Comparison of ENCODE assay signal across 1 cellular context in the genomic region with DNA sequence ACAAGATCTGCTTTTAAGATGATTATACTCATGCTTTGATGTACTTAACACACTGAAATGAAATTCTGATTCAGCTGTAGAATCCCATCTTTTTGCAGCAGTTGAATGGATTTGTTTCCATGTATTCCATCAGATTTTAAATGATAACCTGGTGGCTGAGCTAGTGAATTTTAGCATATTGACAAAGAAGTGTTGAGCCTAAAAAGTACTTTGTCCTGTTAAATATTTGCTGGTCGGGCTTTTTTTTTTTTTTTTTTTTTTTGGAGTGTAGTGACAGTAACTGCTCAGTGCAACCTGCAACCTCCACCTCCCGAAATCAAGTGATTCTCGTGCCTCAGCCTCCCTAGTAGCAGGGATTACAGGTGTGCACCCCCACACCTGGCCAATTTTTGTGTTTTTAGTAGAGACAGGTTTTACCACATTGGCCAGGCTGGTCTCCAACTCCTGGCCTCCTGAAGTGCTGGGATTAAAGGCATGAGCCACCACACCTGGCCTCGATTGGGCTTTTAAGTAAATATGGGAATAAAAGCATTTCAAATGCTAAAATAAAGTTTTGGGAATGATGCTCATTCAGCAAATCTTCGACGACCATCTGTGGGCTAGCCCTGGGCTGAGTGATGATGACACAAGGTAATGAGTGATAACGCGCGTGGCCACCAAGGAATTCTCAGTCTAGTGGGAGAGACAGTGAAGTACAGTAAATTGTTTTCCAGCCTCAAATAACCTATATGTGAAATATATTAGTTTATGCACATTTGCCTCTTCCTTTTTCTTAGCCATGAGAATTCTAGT.
TF ChIP-seq lines count a peak whose summit lies in the region.

No MANE protein-coding gene starts in this region.

TF ChIP-seq in HepG2, 621 proteins besides CTCF, POLR2A, EP300 and RAD21:
- TF ChIP-seq NFYC (CRISPR knock-in tag; IDR thresholded peaks at IDR 0.05) (no peak), ASH2L (IDR thresholded peaks at IDR 0.05; ENCODE audit: insufficient read length, low read depth, low read length) (peak; percentile 10), ZNF839 (CRISPR knock-in tag; IDR thresholded peaks at IDR 0.05; ENCODE audit: borderline replicate concordance) (no peak), CSRNP1 (CRISPR knock-in tag; IDR thresholded peaks at IDR 0.05) (no peak), FOXP1 (IDR thresholded peaks at IDR 0.05) (no peak), FOXP1 (CRISPR knock-in tag; IDR thresholded peaks at IDR 0.05) (no peak), PHF8 (CRISPR knock-in tag; IDR thresholded peaks at IDR 0.05) (no peak), ZNF770 (CRISPR knock-in tag; IDR thresholded peaks at IDR 0.05) (peak; percentile 87), BRCA1 (CRISPR knock-in tag; IDR thresholded peaks at IDR 0.05) (no peak), ZNF362 (CRISPR knock-in tag; IDR thresholded peaks at IDR 0.05; ENCODE audit: borderline replicate concordance) (peak; percentile 56; the same call in 1 of the 2 replicates), ZNF460 (CRISPR knock-in tag; IDR thresholded peaks at IDR 0.05; ENCODE audit: borderline replicate concordance) (peak; percentile 77; the same call in 1 of the 2 replicates), ZNF629 (CRISPR knock-in tag; conservative IDR thresholded peaks at IDR 0.05) (no peak), ZMYM3 (CRISPR knock-in tag; IDR thresholded peaks at IDR 0.05) (peak; percentile 67), ZNF431 (CRISPR knock-in tag; IDR thresholded peaks at IDR 0.05; ENCODE audit: borderline replicate concordance, low read depth) (no peak), ZNF263 (CRISPR knock-in tag; IDR thresholded peaks at IDR 0.05) (no peak)
- TF ChIP-seq, protein P1, sequence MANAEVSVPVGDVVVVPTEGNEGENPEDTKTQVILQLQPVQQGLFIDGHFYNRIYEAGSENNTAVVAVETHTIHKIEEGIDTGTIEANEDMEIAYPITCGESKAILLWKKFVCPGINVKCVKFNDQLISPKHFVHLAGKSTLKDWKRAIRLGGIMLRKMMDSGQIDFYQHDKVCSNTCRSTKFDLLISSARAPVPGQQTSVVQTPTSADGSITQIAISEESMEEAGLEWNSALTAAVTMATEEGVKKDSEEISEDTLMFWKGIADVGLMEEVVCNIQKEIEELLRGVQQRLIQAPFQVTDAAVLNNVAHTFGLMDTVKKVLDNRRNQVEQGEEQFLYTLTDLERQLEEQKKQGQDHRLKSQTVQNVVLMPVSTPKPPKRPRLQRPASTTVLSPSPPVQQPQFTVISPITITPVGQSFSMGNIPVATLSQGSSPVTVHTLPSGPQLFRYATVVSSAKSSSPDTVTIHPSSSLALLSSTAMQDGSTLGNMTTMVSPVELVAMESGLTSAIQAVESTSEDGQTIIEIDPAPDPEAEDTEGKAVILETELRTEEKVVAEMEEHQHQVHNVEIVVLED (CRISPR knock-in tag; IDR thresholded peaks at IDR 0.05; ENCODE audit: borderline replicate concordance), result 0 out of 2 replicates have a peak, but pooled peaks have one; percentile 30
- TF ChIP-seq, protein P2, sequence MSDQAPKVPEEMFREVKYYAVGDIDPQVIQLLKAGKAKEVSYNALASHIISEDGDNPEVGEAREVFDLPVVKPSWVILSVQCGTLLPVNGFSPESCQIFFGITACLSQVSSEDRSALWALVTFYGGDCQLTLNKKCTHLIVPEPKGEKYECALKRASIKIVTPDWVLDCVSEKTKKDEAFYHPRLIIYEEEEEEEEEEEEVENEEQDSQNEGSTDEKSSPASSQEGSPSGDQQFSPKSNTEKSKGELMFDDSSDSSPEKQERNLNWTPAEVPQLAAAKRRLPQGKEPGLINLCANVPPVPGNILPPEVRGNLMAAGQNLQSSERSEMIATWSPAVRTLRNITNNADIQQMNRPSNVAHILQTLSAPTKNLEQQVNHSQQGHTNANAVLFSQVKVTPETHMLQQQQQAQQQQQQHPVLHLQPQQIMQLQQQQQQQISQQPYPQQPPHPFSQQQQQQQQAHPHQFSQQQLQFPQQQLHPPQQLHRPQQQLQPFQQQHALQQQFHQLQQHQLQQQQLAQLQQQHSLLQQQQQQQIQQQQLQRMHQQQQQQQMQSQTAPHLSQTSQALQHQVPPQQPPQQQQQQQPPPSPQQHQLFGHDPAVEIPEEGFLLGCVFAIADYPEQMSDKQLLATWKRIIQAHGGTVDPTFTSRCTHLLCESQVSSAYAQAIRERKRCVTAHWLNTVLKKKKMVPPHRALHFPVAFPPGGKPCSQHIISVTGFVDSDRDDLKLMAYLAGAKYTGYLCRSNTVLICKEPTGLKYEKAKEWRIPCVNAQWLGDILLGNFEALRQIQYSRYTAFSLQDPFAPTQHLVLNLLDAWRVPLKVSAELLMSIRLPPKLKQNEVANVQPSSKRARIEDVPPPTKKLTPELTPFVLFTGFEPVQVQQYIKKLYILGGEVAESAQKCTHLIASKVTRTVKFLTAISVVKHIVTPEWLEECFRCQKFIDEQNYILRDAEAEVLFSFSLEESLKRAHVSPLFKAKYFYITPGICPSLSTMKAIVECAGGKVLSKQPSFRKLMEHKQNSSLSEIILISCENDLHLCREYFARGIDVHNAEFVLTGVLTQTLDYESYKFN (CRISPR knock-in tag; conservative IDR thresholded peaks at IDR 0.05), result 0 out of 2 replicates have a peak, but pooled peaks have one; percentile 17
